28 cellular contexts compared by ENCODE assay signal in the genomic region with DNA sequence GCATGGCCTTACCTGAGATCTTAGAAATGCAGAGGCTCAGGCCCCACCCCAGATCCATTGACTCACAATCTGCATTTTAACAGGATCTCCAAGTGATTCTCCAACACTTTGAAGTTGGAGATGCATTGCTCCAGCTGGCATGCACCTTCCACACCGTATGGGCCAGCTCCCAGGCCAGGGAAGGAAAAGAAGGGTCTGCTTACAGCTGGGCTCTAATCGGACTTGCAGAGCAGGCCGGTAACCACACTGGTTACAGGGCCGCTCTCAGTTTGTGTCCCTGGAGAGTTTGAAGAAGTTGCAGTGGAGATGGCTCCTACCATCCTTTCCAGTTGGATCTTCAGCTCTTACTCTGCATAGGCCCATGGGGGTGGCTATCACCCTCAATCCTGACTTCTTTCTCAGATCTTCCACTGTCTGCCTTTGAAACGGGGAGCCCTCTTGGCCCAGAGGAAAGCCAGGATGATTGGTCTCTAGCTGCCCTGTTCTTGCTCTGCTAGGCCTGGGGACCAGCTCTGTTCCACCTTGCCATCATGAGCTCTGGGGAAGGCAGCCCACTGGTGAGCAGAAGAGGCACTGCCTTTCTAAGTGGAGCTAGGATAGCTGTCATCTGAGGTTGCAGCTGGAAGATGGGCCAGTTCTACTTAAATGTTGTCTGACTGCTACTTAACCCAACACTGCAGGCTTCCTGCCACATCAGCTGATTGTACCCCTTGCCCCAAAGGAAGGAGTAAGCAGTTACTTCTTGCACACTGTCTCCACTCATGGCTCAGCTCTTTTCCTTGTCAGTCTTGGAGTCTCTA.
"Had no signal": no experiment of that assay in that cellular context is flagged by ENCODE, and none has a peak within 500 bp of the region (broad histone marks: within the 10 kb centered on the region; RNA-seq: fewer than 3 reads in every experiment).

No MANE protein-coding gene starts in this region.

- H3K9me3 ChIP-seq: body of pancreas, lower lobe of right lung, neutrophil, thyroid gland had no signal

- H3K27ac ChIP-seq: body of pancreas, cardiac muscle cell, lower lobe of right lung, neutrophil had no signal

- ATAC-seq: activated CD4-positive, alpha-beta T cell treated with anti-CD3 and anti-CD28 coated beads for 36 hours; activated CD8-positive, alpha-beta T cell treated with anti-CD3 and anti-CD28 coated beads, Interleukin-2, amount 10 ng/mL, durations not matched to agents 7 days and 5 days; activated naive CD4-positive, alpha-beta T cell treated with anti-CD3 and anti-CD28 coated beads, Interleukin-2, amount 50 U/mL, for 72 hours; activated T-cell treated with anti-CD3 and anti-CD28 coated beads, Interleukin-2, amount 50 U/mL, for 72 hours; body of pancreas; stimulated activated memory B cell treated with anti-CD40 and anti-IgM and Interleukin-4, amounts not matched to agents 10 μg/mL and 1 μg/mL and 100 μg/mL, for 72 hours; stimulated activated naive CD8-positive, alpha-beta T cell treated with anti-CD3 and anti-CD28 coated beads, Interleukin-15, amount 100 ng/mL, for 72 hours had no signal

- H3K36me3 ChIP-seq: cardiac muscle cell, lower lobe of right lung, neutrophil, thyroid gland had no signal

- H3K4me1 ChIP-seq: body of pancreas had no signal

- H3K4me3 ChIP-seq: body of pancreas, cardiac muscle cell, lower lobe of right lung, smooth muscle cell, thyroid gland had no signal

- H3K27me3 ChIP-seq: body of pancreas, neutrophil, thyroid gland had no signal

- H3K4me2 ChIP-seq: smooth muscle cell had no signal

- DNase-seq: activated CD4-positive, alpha-beta T cell treated with anti-CD3 and anti-CD28 coated beads for 36 hours; activated CD4-positive, CD25-positive, alpha-beta regulatory T cell; activated CD8-positive, alpha-beta T cell treated with anti-CD3 and anti-CD28 coated beads, Interleukin-2, amount 10 ng/mL, durations not matched to agents 7 days and 5 days; activated naive CD4-positive, alpha-beta T cell; activated T-cell treated with anti-CD3 and anti-CD28 coated beads for 4 hours; activated T-cell treated with anti-CD3 and anti-CD28 coated beads, Interleukin-2, amount 50 U/mL, for 72 hours; anterior cingulate cortex; body of pancreas; foreskin fibroblast; head of caudate nucleus; hippocampal formation; kidney; lower lobe of right lung; naive B cell; nephron progenitor cell; retina; stimulated activated CD4-positive, alpha-beta T cell treated with anti-CD3 and anti-CD28 coated beads, Interleukin-1b, Interleukin-23, amount 100 ng/mL, for 48 hours; stimulated activated CD4-positive, alpha-beta T cell treated with anti-CD3 and anti-CD28 coated beads, Interleukin-4, amount 100 ng/mL, for 4 hours; stimulated activated CD8-positive, alpha-beta memory T cell treated with anti-CD3 and anti-CD28 coated beads, Interleukin-4, amount 100 ng/mL, for 48 hours; stimulated activated naive CD8-positive, alpha-beta T cell treated with anti-CD3 and anti-CD28 coated beads, Interleukin-15, amount 100 ng/mL, for 72 hours; substantia nigra; T-helper 1 cell; thyroid gland had no signal
